Comparison of ENCODE assay signal across 8 cellular contexts in genomic region chrX:115560978-115561604, GRCh38. TPM values are rescaled to one million over a fixed set of nuclear protein-coding genes. Genes with fewer than 3 reads are reported as not detected.
DNase-seq lines count a peak whose midpoint lies in the region; ATAC-seq and TF ChIP-seq lines count a peak whose summit lies in the region.

Gene PLS3, plus strand, starts transcription at chrX:115561174. Its CDS starts 49,077 bp downstream, at chrX:115610251.

- no peaks in the 10 kb centered on the region for H3K9me3 Mint-ChIP-seq in stimulated activated naive CD8-positive, alpha-beta T cell treated with anti-CD3 and anti-CD28 coated beads, Interleukin-15, Interleukin-2, amounts not matched to agents 100 ng/mL and 50 ng/mL, for 24 hours

- peaks cover 25 to 49% of the 10 kb centered on the region in 2 donors for H3K27me3 ChIP-seq in left lung

- H3K4me3 Mint-ChIP-seq in stimulated activated naive CD8-positive, alpha-beta T cell treated with anti-CD3 and anti-CD28 coated beads, Interleukin-15, Interleukin-2, amounts not matched to agents 100 ng/mL and 50 ng/mL, for 24 hours = peak within 1 kb of the TSS; percentile 65

- H3K9me3 ChIP-seq in left lung = no peaks in the 10 kb centered on the region

- no peaks in the 10 kb centered on the region for H3K4me1 ChIP-seq in left lung

- intact Hi-C loops in left lung (cut with DNase I) = no loop called here

- ATAC-seq in GM18511 (IDR thresholded peaks at IDR 0.05; ENCODE audit: unreplicated experiment) (peak; percentile 69), left lung (peak; percentile 81)

- peak within 1 kb of the TSS; percentile 34 to 48 for H3K4me3 ChIP-seq in left lung

- H3K4me1 Mint-ChIP-seq in stimulated activated naive CD8-positive, alpha-beta T cell treated with anti-CD3 and anti-CD28 coated beads, Interleukin-15, Interleukin-2, amounts not matched to agents 100 ng/mL and 50 ng/mL, for 24 hours (ENCODE audit: low read depth) = no peaks in the 10 kb centered on the region

- DNase-seq in AG08395 (ENCODE audit: low spot score) (peak; percentile 89), HK-2 (ENCODE audit: unreplicated experiment) (peak; percentile 87), SK-N-DZ (ENCODE audit: low spot score) (peak; percentile 80), ecto neural progenitor cell (ENCODE audit: low spot score) (peak; percentile 91), left lung (peak; percentile 86 to 87), OCI-M2 (lab: John Stamatoyannopoulos, UW; ENCODE audit: unreplicated experiment) (no peak)

- no peak within 1 kb of the TSS for H3K27ac Mint-ChIP-seq in stimulated activated naive CD8-positive, alpha-beta T cell treated with anti-CD3 and anti-CD28 coated beads, Interleukin-15, Interleukin-2, amounts not matched to agents 100 ng/mL and 50 ng/mL, for 24 hours

- peaks cover 18% of the 10 kb centered on the region for H3K27me3 Mint-ChIP-seq in stimulated activated naive CD8-positive, alpha-beta T cell treated with anti-CD3 and anti-CD28 coated beads, Interleukin-15, Interleukin-2, amounts not matched to agents 100 ng/mL and 50 ng/mL, for 24 hours

- peak within 1 kb of the TSS; percentile 85 to 92 for H3K27ac ChIP-seq in left lung

- H3K36me3 ChIP-seq in left lung = no peaks in the 10 kb centered on the region

- TF ChIP-seq CTCF in left lung (IDR thresholded peaks at IDR 0.05) = no peak

- H3K36me3 Mint-ChIP-seq in stimulated activated naive CD8-positive, alpha-beta T cell treated with anti-CD3 and anti-CD28 coated beads, Interleukin-15, Interleukin-2, amounts not matched to agents 100 ng/mL and 50 ng/mL, for 24 hours (ENCODE audit: low read depth) = no peaks in the 10 kb centered on the region

RNA-seq across cellular contexts. Expression of gene PLS3, which starts in this region (rescaled TPM):
- 55.2 and 60.4 TPM in 2 replicates for polyA plus RNA-seq in SK-N-DZ (2014; cell fraction: cytosol; rRNA removed)
- 27.4 and 30.8 TPM in 2 replicates for polyA plus RNA-seq in SK-N-DZ (2014; cell fraction: nucleus; rRNA removed)
- 100 to 1,000 TPM; 186 to 354 TPM for total RNA-seq in left lung
